32 cellular contexts compared by ENCODE assay signal in genomic region chr17:49460401-49460800, GRCh38. TPM values are rescaled to one million over a fixed set of nuclear protein-coding genes. Genes with fewer than 3 reads are reported as not detected.
"Had no signal": no experiment of that assay in that cellular context is flagged by ENCODE, and none has a peak within 500 bp of the region (broad histone marks: within the 10 kb centered on the region; RNA-seq: fewer than 3 reads in every experiment).

No MANE protein-coding gene starts in this region.

- H3K4me3 Mint-ChIP-seq: activated CD4-positive, alpha-beta memory T cell treated with anti-CD3 and anti-CD28 coated beads, Interleukin-2, amount 10 ng/mL, durations not matched to agents 7 days and 5 days; activated CD4-positive, alpha-beta T cell treated with anti-CD3 and anti-CD28 coated beads for 36 hours; activated CD4-positive, alpha-beta T cell treated with anti-CD3 and anti-CD28 coated beads, Interleukin-2, amount 10 ng/mL, durations not matched to agents 7 days and 5 days; activated naive CD8-positive, alpha-beta T cell; activated T-cell treated with anti-CD3 and anti-CD28 coated beads, Interleukin-2, amount 50 U/mL, for 4 hours; activated T-helper 17 cell treated with anti-CD3 and anti-CD28 coated beads, Interleukin-2, amount 50 U/mL, for 72 hours had no signal

- H3K27me3 ChIP-seq: body of pancreas had no signal

- H3K4me1 ChIP-seq: body of pancreas, colonic mucosa, esophagus squamous epithelium, gastroesophageal sphincter, heart right ventricle had no signal

- FAIRE-seq: endometrium, endothelial cell of umbilical vein had no signal

- ATAC-seq: activated CD4-positive, alpha-beta T cell treated with anti-CD3 and anti-CD28 coated beads for 36 hours; activated T-cell treated with anti-CD3 and anti-CD28 coated beads, Interleukin-2, amount 50 U/mL, for 4 hours; activated T-helper 17 cell treated with anti-CD3 and anti-CD28 coated beads, Interleukin-2, amount 50 U/mL, for 72 hours; body of pancreas; gastroesophageal sphincter; heart right ventricle had no signal

- H3K9me3 Mint-ChIP-seq: activated T-helper 17 cell treated with anti-CD3 and anti-CD28 coated beads, Interleukin-2, amount 50 U/mL, for 72 hours had no signal

- H3K4me3 ChIP-seq: body of pancreas, colonic mucosa, esophagus squamous epithelium, gastroesophageal sphincter, heart right ventricle had no signal

- H3K36me3 ChIP-seq: colonic mucosa, esophagus squamous epithelium, gastroesophageal sphincter, heart right ventricle had no signal

- H3K4me1 Mint-ChIP-seq: activated CD4-positive, alpha-beta T cell treated with anti-CD3 and anti-CD28 coated beads for 36 hours; activated CD4-positive, alpha-beta T cell treated with anti-CD3 and anti-CD28 coated beads, Interleukin-2, amount 10 ng/mL, durations not matched to agents 7 days and 5 days; activated T-helper 17 cell treated with anti-CD3 and anti-CD28 coated beads, Interleukin-2, amount 50 U/mL, for 72 hours had no signal

- H3K9me3 ChIP-seq: body of pancreas, colonic mucosa had no signal

- H3K27ac Mint-ChIP-seq: activated CD4-positive, alpha-beta memory T cell treated with anti-CD3 and anti-CD28 coated beads, Interleukin-2, amount 10 ng/mL, durations not matched to agents 7 days and 5 days; activated CD4-positive, alpha-beta T cell treated with anti-CD3 and anti-CD28 coated beads for 36 hours; activated CD4-positive, alpha-beta T cell treated with anti-CD3 and anti-CD28 coated beads, Interleukin-2, amount 10 ng/mL, durations not matched to agents 7 days and 5 days; activated naive CD8-positive, alpha-beta T cell; activated T-helper 17 cell treated with anti-CD3 and anti-CD28 coated beads, Interleukin-2, amount 50 U/mL, for 72 hours had no signal

- DNase-seq: activated CD4-positive, alpha-beta memory T cell treated with anti-CD3 and anti-CD28 coated beads, Interleukin-2, amount 10 ng/mL, durations not matched to agents 7 days and 5 days; activated CD4-positive, alpha-beta T cell treated with anti-CD3 and anti-CD28 coated beads for 36 hours; activated CD4-positive, alpha-beta T cell treated with anti-CD3 and anti-CD28 coated beads, Interleukin-2, amount 10 ng/mL, durations not matched to agents 7 days and 5 days; activated CD4-positive, alpha-beta T cell treated with anti-CD3 and anti-CD28 coated beads, Interleukin-2, amount 50 U/mL, for 4 hours; activated CD4-positive, CD25-positive, alpha-beta regulatory T cell; activated CD4-positive, CD25-positive, alpha-beta regulatory T cell treated with anti-CD3 and anti-CD28 coated beads, Interleukin-2, amount 50 U/mL, for 72 hours; activated CD8-positive, alpha-beta memory T cell treated with anti-CD3 and anti-CD28 coated beads, Interleukin-2, amount 50 U/mL, for 48 hours; activated effector memory CD4-positive, alpha-beta T cell treated with Interleukin-2 at 50 U/mL for 16 hours; activated gamma-delta T cell treated with Interleukin-2 at 50 U/mL for 16 hours; activated naive CD4-positive, alpha-beta T cell treated with anti-CD3 and anti-CD28 coated beads, Interleukin-2, amount 50 U/mL, for 16 hours; activated naive CD4-positive, alpha-beta T cell treated with Interleukin-2 at 50 U/mL for 16 hours; activated T-cell treated with anti-CD3 and anti-CD28 coated beads for 4 hours; activated T-cell treated with anti-CD3 and anti-CD28 coated beads, Interleukin-2, amount 50 U/mL, for 4 hours; amygdala; aorta; body of pancreas; caudate nucleus; cerebellar nuclear complex; colonic mucosa; effector CD8-positive, alpha-beta T cell; esophagus squamous epithelium; foreskin melanocyte; heart right ventricle; T-helper 2 cell had no signal

- H3K27ac ChIP-seq: body of pancreas, colonic mucosa, epithelial cell of prostate, esophagus squamous epithelium, gastroesophageal sphincter, heart right ventricle had no signal

RNA-seq across cellular contexts. Expression of gene NGFR, which starts 34.7 kb away (rescaled TPM):
- total RNA-seq: dermis microvascular lymphatic vessel endothelial cell, endothelial cell of umbilical vein, glomerular endothelial cell had no signal
- polyA plus RNA-seq: endothelial cell of umbilical vein had no signal
